In genomic region chr16:4183258-4184037, GRCh38 we compare ENCODE assay signal across 8 cellular contexts. TPM values are rescaled to one million over a fixed set of nuclear protein-coding genes. Genes with fewer than 3 reads are reported as not detected.
DNase-seq lines count a peak whose midpoint lies in the region; ATAC-seq and TF ChIP-seq lines count a peak whose summit lies in the region.

No MANE protein-coding gene starts in this region.

- H3K4me3 Mint-ChIP-seq in GM23338 (peak overlapping the region; percentile 81), neural crest cell (peak overlapping the region; percentile 90)

- H3F3A ChIP-seq in GM23338 (replicated peaks; ENCODE audit: low read depth), result peaks cover 15% of the 10 kb centered on the region

- no peak for TF ChIP-seq EP300 in stomach (IDR thresholded peaks at IDR 0.05)

- H3K4me1 Mint-ChIP-seq in GM23338 (peaks cover 10% of the 10 kb centered on the region), neural crest cell (peaks cover 9% of the 10 kb centered on the region)

- intact Hi-C loops in stomach (cut with DNase I; ENCODE audit: low total_unique reads), result no loop called here

- H3K36me3 Mint-ChIP-seq in GM23338 (ENCODE audit: low read depth) (no peaks in the 10 kb centered on the region), neural crest cell (ENCODE audit: low read depth) (no peaks in the 10 kb centered on the region)

- H3K4me1 ChIP-seq in GM23338 (ENCODE audit: insufficient read depth) (peaks cover 9% of the 10 kb centered on the region; the same call in 1 of the 2 replicates), stomach (peaks cover 4 to 16% (median 12%) of the 10 kb centered on the region in 4 donors)

- H3K36me3 ChIP-seq in GM23338 (ENCODE audit: insufficient read depth) (no peaks in the 10 kb centered on the region), stomach (no peaks in the 10 kb centered on the region)

- H3K27ac Mint-ChIP-seq in GM23338, result peak overlapping the region; percentile 96
- H3K27ac Mint-ChIP-seq in neural crest cell (ENCODE audit: unreplicated experiment), result peak overlapping the region; percentile 62

- H3K27ac ChIP-seq in GM23338 (ENCODE audit: low read depth), result peak overlapping the region; percentile 94
- H3K27ac ChIP-seq in stomach, result peak overlapping the region; percentile 92 to 99 (median 94)

- no peak for TF ChIP-seq CTCF in GM23338 (conservative IDR thresholded peaks at IDR 0.05; ENCODE audit: low read depth in 2 of 2)
- TF ChIP-seq CTCF in LNCaP clone FGC (IDR thresholded peaks at IDR 0.05; ENCODE audit: control insufficient read depth, extremely low read depth, insufficient read depth), result no peak
- TF ChIP-seq CTCF in foreskin fibroblast (IDR thresholded peaks at IDR 0.05; ENCODE audit: low read depth, low read length), result no peak
- no peak for TF ChIP-seq CTCF in neural crest cell (conservative IDR thresholded peaks at IDR 0.05)
- peak in 1 of 7 experiments; percentile 12 for TF ChIP-seq CTCF in stomach (IDR thresholded peaks at IDR 0.05)

- no peaks in the 10 kb centered on the region for H4K20me1 ChIP-seq in GM23338 (replicated peaks; ENCODE audit: insufficient read depth)

- H3K27me3 Mint-ChIP-seq in GM23338 (ENCODE audit: insufficient read depth, low read depth, poor library complexity) (peaks cover 8% of the 10 kb centered on the region), neural crest cell (ENCODE audit: low read depth) (no peaks in the 10 kb centered on the region)

- no peaks in the 10 kb centered on the region for H3K79me2 ChIP-seq in GM23338 (replicated peaks; ENCODE audit: insufficient read depth)

- H3K9me3 Mint-ChIP-seq in GM23338 (no peaks in the 10 kb centered on the region), neural crest cell (no peaks in the 10 kb centered on the region)

- peak; percentile 83 for ATAC-seq in GM23338

- H3K4me3 ChIP-seq in GM23338, result peak overlapping the region; percentile 75
- peak overlapping the region; percentile 75 for H3K4me3 ChIP-seq in LNCaP clone FGC (ENCODE audit: low read depth, low read length)
- peak overlapping the region; percentile 76 to 77 for H3K4me3 ChIP-seq in foreskin fibroblast (ENCODE audit: low read depth in 1 of 2, low read length in 2 of 2)
- H3K4me3 ChIP-seq in stomach, result peak overlapping the region; percentile 56 to 78 (median 64)

- peaks cover 9% of the 10 kb centered on the region; the same call in 1 of the 2 replicates for H3K27me3 ChIP-seq in GM23338 (ENCODE audit: insufficient read depth)
- H3K27me3 ChIP-seq in stomach, result peaks cover 0 to 8% (median 0%) of the 10 kb centered on the region in 3 donors

- 0 to 2% (median 0%) methylated on average over 17 to 84 of the region's 84 CpGs for WGBS in stomach, 5 donors

- H3K9me2 ChIP-seq in GM23338 (ENCODE audit: insufficient read depth), result no peaks in the 10 kb centered on the region

- no peak overlapping the region for H2AFZ ChIP-seq in GM23338

- DNase-seq in EH (ENCODE audit: low read depth), result peak; percentile 96
- peak; percentile 97 for DNase-seq in GM23338 (ENCODE audit: low spot score)
- peak; percentile 76 for DNase-seq in LNCaP clone FGC (ENCODE audit: low read depth)
- DNase-seq in activated gamma-delta T cell treated with Interleukin-2 at 50 U/mL for 16 hours, result peak; percentile 78
- DNase-seq in foreskin fibroblast, result peak; percentile 94 to 98
- peak; percentile 96 for DNase-seq in neural crest cell (ENCODE audit: low read depth, low spot score)
- peak; percentile 93 for DNase-seq in stomach

- peak overlapping the region; percentile 94 for H3K4me2 ChIP-seq in GM23338

- H3K9me3 ChIP-seq in stomach, result no peaks in the 10 kb centered on the region

- peak; percentile 69 for TF ChIP-seq POLR2A in Raji (IDR thresholded peaks at IDR 0.05; ENCODE audit: insufficient read depth, low read depth, low read length)
- no peak for TF ChIP-seq POLR2A in stomach (IDR thresholded peaks at IDR 0.05)

TF ChIP-seq in GM23338, 12 proteins besides CTCF, POLR2A, EP300 and RAD21 (continues in another document):
- TF ChIP-seq EZH2 (IDR thresholded peaks at IDR 0.05; ENCODE audit: low read depth, unreplicated experiment) (no peak), JUNB (IDR thresholded peaks at IDR 0.05; ENCODE audit: unreplicated experiment) (no peak), NANOG (IDR thresholded peaks at IDR 0.05; ENCODE audit: borderline replicate concordance) (no peak), REST (IDR thresholded peaks at IDR 0.05; ENCODE audit: unreplicated experiment) (no peak), STAT1 (IDR thresholded peaks at IDR 0.05; ENCODE audit: unreplicated experiment) (no peak)

RNA-seq across cellular contexts. Expression of gene SRL, which starts 58.4 kb away (rescaled TPM):
- not detected in 2 replicates for total RNA-seq in GM23338 (2014; rRNA removed; shearing (Covaris generic))
- polyA plus RNA-seq in GM23338 (2016; fragmentation: Nextera tagmentation; extraction: Ambion mirVana), result not detected in 2 replicates
- total RNA-seq in neural crest cell, result 0.32 and 0.40 TPM in 2 replicates
- under 1 TPM in 1 of 5 donors, not detected in 4; 0.92 TPM for total RNA-seq in stomach
- 1 to 10 TPM in 1 of 3 donors, under 1 TPM in 2; 0.31 to 1.5 (median 0.38) TPM for polyA plus RNA-seq in stomach

Comparison
In these comparisons a context has a peak if more than half of its experiments do, and no peak if none do; other contexts are left out.
1. Peak in every context shown above with its lines: DNase-seq, ATAC-seq, H3K4me3 ChIP-seq and H3K27ac ChIP-seq.